In the genomic region with DNA sequence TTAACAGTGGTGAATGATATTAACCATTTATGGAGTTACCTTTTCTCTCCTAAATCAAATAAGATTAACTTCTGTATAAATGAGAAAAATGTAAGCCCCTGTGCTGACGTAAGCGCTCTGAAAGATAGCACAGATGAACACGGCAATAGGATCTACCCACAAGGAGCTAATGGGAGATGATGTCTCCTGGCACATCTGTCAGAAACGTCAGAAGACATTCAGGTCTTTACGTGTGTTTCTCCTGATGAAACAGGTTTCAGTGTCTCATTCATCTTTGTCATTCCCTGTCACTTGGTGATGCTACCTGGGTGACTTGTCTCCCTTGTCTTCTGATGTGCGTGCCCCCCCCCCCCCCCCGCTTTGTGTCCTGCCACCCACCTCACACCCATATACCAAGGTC, we compare ENCODE assay signal across 14 cellular contexts.
A peak's percentile ranks its signal among the peaks of the same experiment; 100 is the strongest.
DNase-seq lines count a peak whose midpoint lies in the region; ATAC-seq and TF ChIP-seq lines count a peak whose summit lies in the region.
"Had no signal": no experiment of that assay in that cellular context is flagged by ENCODE, and none has a peak within 500 bp of the region (broad histone marks: within the 10 kb centered on the region; RNA-seq: fewer than 3 reads in every experiment).

No MANE protein-coding gene starts in this region.

- H3K4me2 ChIP-seq in neural cell (ENCODE audit: low read length) = peak overlapping the region; percentile 40

- 80 to 86% methylated on average over 7 of the region's 7 CpGs for WGBS in upper lobe of left lung, 2 donors
- WGBS in sigmoid colon, 2 donors = 79 to 92% methylated on average over 7 of the region's 7 CpGs

- CTCF ChIA-PET in WTC11 (lab: Charles Lee) = no interaction called here
- CTCF ChIA-PET in activated CD4-positive, alpha-beta T cell treated with anti-CD3 and anti-CD28 coated beads for 36 hours (lab: Charles Lee) = interaction anchor here (2.8 kb wide), 1 partner anchor 10 kb away, joined by 8 read pairs; no protein-coding TSS in a partner anchor

- 0 out of 2 replicates have a peak overlapping the region, but pooled peaks have one; percentile 17 for H3K27ac Mint-ChIP-seq in WTC11
- H3K27ac Mint-ChIP-seq in activated CD4-positive, alpha-beta T cell treated with anti-CD3 and anti-CD28 coated beads for 36 hours = no peak overlapping the region

- H3K27ac ChIP-seq in left ventricle myocardium inferior (replicated peaks) (peak overlapping the region; percentile 74), neural cell (ENCODE audit: low read length) (peak overlapping the region; percentile 94), upper lobe of left lung (peak overlapping the region in 3 of 4 donors; percentile 7 to 70 (median 28)), sigmoid colon (peak overlapping the region in 1 of 4 donors; percentile 16)
- H3K27ac ChIP-seq: C4-2B had no signal

- H3K4me1 Mint-ChIP-seq in WTC11 = peaks cover 65% of the 10 kb centered on the region
- peaks cover 20% of the 10 kb centered on the region for H3K4me1 Mint-ChIP-seq in activated CD4-positive, alpha-beta T cell treated with anti-CD3 and anti-CD28 coated beads for 36 hours

- H3K27me3 Mint-ChIP-seq in WTC11 (ENCODE audit: low read depth) = no peaks in the 10 kb centered on the region
- H3K27me3 Mint-ChIP-seq in activated CD4-positive, alpha-beta T cell treated with anti-CD3 and anti-CD28 coated beads for 36 hours = no peaks in the 10 kb centered on the region

- TF ChIP-seq POLR2A in upper lobe of left lung (IDR thresholded peaks at IDR 0.05) (no peak), sigmoid colon (IDR thresholded peaks at IDR 0.05) (no peak)

- H3K36me3 Mint-ChIP-seq in WTC11 = peaks cover 35% of the 10 kb centered on the region
- peaks cover 37% of the 10 kb centered on the region for H3K36me3 Mint-ChIP-seq in activated CD4-positive, alpha-beta T cell treated with anti-CD3 and anti-CD28 coated beads for 36 hours (ENCODE audit: low read depth)

- H3K9ac ChIP-seq in neural cell (ENCODE audit: low read length) = peak overlapping the region; percentile 53

- no peak for DNase-seq in left ventricle myocardium inferior
- DNase-seq in left cardiac atrium = no peak
- no peak for DNase-seq in WTC11 (ENCODE audit: low spot score)
- no peak for DNase-seq in upper lobe of left lung
- DNase-seq in COLO668 (lab: John Stamatoyannopoulos, UW; ENCODE audit: unreplicated experiment) = no peak
- DNase-seq in activated CD4-positive, alpha-beta T cell treated with anti-CD3 and anti-CD28 coated beads for 36 hours = no peak
- no peak for DNase-seq in sigmoid colon
- DNase-seq: COR-L47, GF-D8, KG1, NCI-H2081 treated with DMSO at 0.1 percent for 48 hours, NCI-H510A treated with DMSO at 0.1 percent for 48 hours had no signal

- no peaks in the 10 kb centered on the region for H4K20me1 ChIP-seq in neural cell (ENCODE audit: insufficient read depth)

- peaks cover 18% of the 10 kb centered on the region for H3K36me3 ChIP-seq in left ventricle myocardium inferior
- peaks cover 5% of the 10 kb centered on the region for H3K36me3 ChIP-seq in neural cell (ENCODE audit: insufficient read depth, low read length)
- peaks cover 0 to 11% (median 5%) of the 10 kb centered on the region in 4 donors for H3K36me3 ChIP-seq in upper lobe of left lung
- H3K36me3 ChIP-seq in sigmoid colon = peaks cover 0 to 21% (median 2%) of the 10 kb centered on the region in 4 donors

- H2AFZ ChIP-seq in neural cell (ENCODE audit: low read depth, low read length) = no peak overlapping the region

- H3K9me3 Mint-ChIP-seq in WTC11 = no peaks in the 10 kb centered on the region
- no peaks in the 10 kb centered on the region for H3K9me3 Mint-ChIP-seq in activated CD4-positive, alpha-beta T cell treated with anti-CD3 and anti-CD28 coated beads for 36 hours (ENCODE audit: low read depth)

- POLR2A ChIA-PET in WTC11 (lab: Charles Lee) = no interaction called here
- POLR2A ChIA-PET in activated CD4-positive, alpha-beta T cell treated with anti-CD3 and anti-CD28 coated beads for 36 hours (lab: Charles Lee) = interaction anchor here (0.7 kb wide), 1 partner anchor 1160 kb away, joined by 3 read pairs; no protein-coding TSS in a partner anchor

- TF ChIP-seq RAD21 in neural cell (conservative IDR thresholded peaks at IDR 0.05) = no peak

- H3K4me3 Mint-ChIP-seq in WTC11 = no peak overlapping the region
- no peak overlapping the region for H3K4me3 Mint-ChIP-seq in activated CD4-positive, alpha-beta T cell treated with anti-CD3 and anti-CD28 coated beads for 36 hours

- no peaks in the 10 kb centered on the region for H3K9me2 ChIP-seq in neural cell (ENCODE audit: insufficient read depth, low read length)

- peaks cover 30% of the 10 kb centered on the region for H3K79me2 ChIP-seq in neural cell (replicated peaks; ENCODE audit: insufficient read depth, low read length)

- TF ChIP-seq CTCF in left ventricle myocardium inferior (IDR thresholded peaks at IDR 0.05; ENCODE audit: borderline replicate concordance) = no peak
- no peak for TF ChIP-seq CTCF in WTC11 (IDR thresholded peaks at IDR 0.05)
- TF ChIP-seq CTCF in neural cell (IDR thresholded peaks at IDR 0.05; ENCODE audit: poor library complexity, severe bottlenecking) = no peak
- TF ChIP-seq CTCF in upper lobe of left lung (IDR thresholded peaks at IDR 0.05) = no peak
- no peak for TF ChIP-seq CTCF in sigmoid colon (IDR thresholded peaks at IDR 0.05)

- H3F3A ChIP-seq in neural cell (ENCODE audit: insufficient read depth, low read length, poor library complexity, severe bottlenecking) = peaks cover 3% of the 10 kb centered on the region

- H3K4me3 ChIP-seq in left ventricle myocardium inferior (no peak overlapping the region), neural cell (ENCODE audit: low read length) (peak overlapping the region; percentile 36), upper lobe of left lung (no peak overlapping the region), sigmoid colon (no peak overlapping the region)

- H3K27me3 ChIP-seq in left ventricle myocardium inferior (ENCODE audit: low read depth) = no peaks in the 10 kb centered on the region
- no peaks in the 10 kb centered on the region for H3K27me3 ChIP-seq in neural cell (ENCODE audit: insufficient read depth, low read depth, low read length)
- no peaks in the 10 kb centered on the region for H3K27me3 ChIP-seq in upper lobe of left lung
- no peaks in the 10 kb centered on the region for H3K27me3 ChIP-seq in sigmoid colon

- H3K4me1 ChIP-seq in left ventricle myocardium inferior = peaks cover 71% of the 10 kb centered on the region
- H3K4me1 ChIP-seq in upper lobe of left lung = peaks cover 8 to 36% (median 24%) of the 10 kb centered on the region in 4 donors
- peaks cover 0 to 30% (median 17%) of the 10 kb centered on the region in 4 donors for H3K4me1 ChIP-seq in sigmoid colon

- TF ChIP-seq EP300 in neural cell (conservative IDR thresholded peaks at IDR 0.05; ENCODE audit: poor library complexity, severe bottlenecking) (peak; percentile 94), upper lobe of left lung (IDR thresholded peaks at IDR 0.05) (no peak), sigmoid colon (IDR thresholded peaks at IDR 0.05) (no peak)

- ATAC-seq in left cardiac atrium (no peak), WTC11 (no peak), upper lobe of left lung (ENCODE audit: low FRiP score in 2 of 2) (no peak)
- no peak for ATAC-seq in activated CD4-positive, alpha-beta T cell treated with anti-CD3 and anti-CD28 coated beads for 36 hours

- intact Hi-C loops in left ventricle myocardium inferior (cut with micrococcal nuclease) = no loop called here
- intact Hi-C loops in left cardiac atrium (cut with DNase I) = no loop called here
- intact Hi-C loops in activated CD4-positive, alpha-beta T cell treated with anti-CD3 and anti-CD28 coated beads for 36 hours (cut with DNase I, micrococcal nuclease) = no loop called here
- intact Hi-C loops in sigmoid colon (cut with DNase I) = no loop called here

- no peaks in the 10 kb centered on the region for H3K9me3 ChIP-seq in left ventricle myocardium inferior (replicated peaks)
- no peaks in the 10 kb centered on the region for H3K9me3 ChIP-seq in neural cell (ENCODE audit: low read length)
- H3K9me3 ChIP-seq in upper lobe of left lung = no peaks in the 10 kb centered on the region
- H3K9me3 ChIP-seq in sigmoid colon = no peaks in the 10 kb centered on the region

TF ChIP-seq in WTC11, 78 proteins besides CTCF, POLR2A, EP300 and RAD21 (continues in another document):
- TF ChIP-seq, protein P1, sequence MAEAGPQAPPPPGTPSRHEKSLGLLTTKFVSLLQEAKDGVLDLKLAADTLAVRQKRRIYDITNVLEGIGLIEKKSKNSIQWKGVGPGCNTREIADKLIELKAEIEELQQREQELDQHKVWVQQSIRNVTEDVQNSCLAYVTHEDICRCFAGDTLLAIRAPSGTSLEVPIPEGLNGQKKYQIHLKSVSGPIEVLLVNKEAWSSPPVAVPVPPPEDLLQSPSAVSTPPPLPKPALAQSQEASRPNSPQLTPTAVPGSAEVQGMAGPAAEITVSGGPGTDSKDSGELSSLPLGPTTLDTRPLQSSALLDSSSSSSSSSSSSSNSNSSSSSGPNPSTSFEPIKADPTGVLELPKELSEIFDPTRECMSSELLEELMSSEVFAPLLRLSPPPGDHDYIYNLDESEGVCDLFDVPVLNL (CRISPR knock-in tag; IDR thresholded peaks at IDR 0.05; ENCODE audit: borderline replicate concordance, low read depth) = no peak
- TF ChIP-seq ESRRA (CRISPR knock-in tag; IDR thresholded peaks at IDR 0.05; ENCODE audit: borderline replicate concordance) = no peak
- TF ChIP-seq FOXJ3 (CRISPR knock-in tag; IDR thresholded peaks at IDR 0.05; ENCODE audit: borderline replicate concordance) = no peak
- no peak for TF ChIP-seq CREB1 (CRISPR knock-in tag; IDR thresholded peaks at IDR 0.05)

TF ChIP-seq in neural cell, 6 proteins besides CTCF, POLR2A, EP300 and RAD21 (continues in another document):
- peak; percentile 76 for TF ChIP-seq POLR2AphosphoS5 (IDR thresholded peaks at IDR 0.05)
